ENCODE assay signal across 1 cellular context in the genomic region with DNA sequence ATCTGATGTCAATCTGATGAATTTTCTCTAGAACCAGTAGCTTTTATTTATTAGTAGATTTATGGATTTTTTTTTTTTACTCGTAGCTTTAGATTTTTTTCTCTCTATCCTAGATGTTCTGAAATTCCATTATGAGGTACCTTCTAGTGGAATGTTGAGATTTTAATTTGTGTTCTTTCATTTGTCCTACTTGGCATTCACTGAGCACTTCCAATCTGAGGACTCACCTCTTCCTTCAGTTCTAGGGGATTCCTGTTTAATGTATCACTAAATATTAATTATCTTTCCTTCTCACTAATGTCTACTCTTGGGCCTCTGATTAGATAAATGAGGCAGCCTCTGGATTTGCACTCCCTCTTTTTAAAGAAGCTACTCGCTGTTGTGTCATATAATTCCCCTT.
TF ChIP-seq lines count a peak whose summit lies in the region.

No MANE protein-coding gene starts in this region.

TF ChIP-seq in IMR-90, 13 proteins besides CTCF, POLR2A, EP300 and RAD21 (continued from another document):
- TF ChIP-seq, protein P1, sequence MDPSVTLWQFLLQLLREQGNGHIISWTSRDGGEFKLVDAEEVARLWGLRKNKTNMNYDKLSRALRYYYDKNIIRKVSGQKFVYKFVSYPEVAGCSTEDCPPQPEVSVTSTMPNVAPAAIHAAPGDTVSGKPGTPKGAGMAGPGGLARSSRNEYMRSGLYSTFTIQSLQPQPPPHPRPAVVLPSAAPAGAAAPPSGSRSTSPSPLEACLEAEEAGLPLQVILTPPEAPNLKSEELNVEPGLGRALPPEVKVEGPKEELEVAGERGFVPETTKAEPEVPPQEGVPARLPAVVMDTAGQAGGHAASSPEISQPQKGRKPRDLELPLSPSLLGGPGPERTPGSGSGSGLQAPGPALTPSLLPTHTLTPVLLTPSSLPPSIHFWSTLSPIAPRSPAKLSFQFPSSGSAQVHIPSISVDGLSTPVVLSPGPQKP (IDR thresholded peaks at IDR 0.05; ENCODE audit: borderline replicate concordance, low read depth, low read length), result no peak
- no peak for TF ChIP-seq MXI1 (IDR thresholded peaks at IDR 0.05; ENCODE audit: borderline replicate concordance, low read depth, low read length)
- no peak for TF ChIP-seq CHD1 (IDR thresholded peaks at IDR 0.05; ENCODE audit: low read depth, low read length)
- TF ChIP-seq MAFK (IDR thresholded peaks at IDR 0.05; ENCODE audit: low read depth, low read length), result no peak
- no peak for TF ChIP-seq RFX5 (IDR thresholded peaks at IDR 0.05; ENCODE audit: low read depth, low read length)
- TF ChIP-seq, protein P2, sequence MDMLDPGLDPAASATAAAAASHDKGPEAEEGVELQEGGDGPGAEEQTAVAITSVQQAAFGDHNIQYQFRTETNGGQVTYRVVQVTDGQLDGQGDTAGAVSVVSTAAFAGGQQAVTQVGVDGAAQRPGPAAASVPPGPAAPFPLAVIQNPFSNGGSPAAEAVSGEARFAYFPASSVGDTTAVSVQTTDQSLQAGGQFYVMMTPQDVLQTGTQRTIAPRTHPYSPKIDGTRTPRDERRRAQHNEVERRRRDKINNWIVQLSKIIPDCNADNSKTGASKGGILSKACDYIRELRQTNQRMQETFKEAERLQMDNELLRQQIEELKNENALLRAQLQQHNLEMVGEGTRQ (IDR thresholded peaks at IDR 0.05; ENCODE audit: low read depth, low read length), result no peak
TF ChIP-seq in IMR-90: peak in this region for 0.
